8 cellular contexts compared by ENCODE assay signal in genomic region chr5:761854-762685, GRCh38. TPM values are rescaled to one million over a fixed set of nuclear protein-coding genes. Genes with fewer than 3 reads are reported as not detected.
DNase-seq lines count a peak whose midpoint lies in the region; ATAC-seq, FAIRE-seq and TF ChIP-seq lines count a peak whose summit lies in the region.
"Had no signal": no experiment of that assay in that cellular context is flagged by ENCODE, and none has a peak within 500 bp of the region (broad histone marks: within the 10 kb centered on the region; RNA-seq: fewer than 3 reads in every experiment).

No MANE protein-coding gene starts in this region.

- WGBS in pancreas, 2 donors: 77 to 88% methylated on average over 8 of the region's 8 CpGs

- no peaks in the 10 kb centered on the region for H3K27me3 ChIP-seq in Karpas-422 (ENCODE audit: low read length)
- H3K27me3 ChIP-seq in pancreas: no peaks in the 10 kb centered on the region

- H3K9me3 ChIP-seq in Karpas-422 (ENCODE audit: low read length) (no peaks in the 10 kb centered on the region), pancreas (no peaks in the 10 kb centered on the region)

- no peak overlapping the region for H3K4me2 ChIP-seq in Karpas-422 (ENCODE audit: low read depth, low read length, poor library complexity, severe bottlenecking)

- no peak overlapping the region for H3K9ac ChIP-seq in Karpas-422 (ENCODE audit: low read length)

- H3K9me2 ChIP-seq in Karpas-422 (replicated peaks; ENCODE audit: insufficient read depth, low read length): no peaks in the 10 kb centered on the region

- intact Hi-C loops in pancreas (cut with DNase I): loop anchor here in 1 of 3 donors (5.0 to 10.0 kb wide), 2 partner anchors 57 to 80 kb away; no protein-coding TSS in a partner anchor

- ATAC-seq in pancreas (no peak), GM21381 (IDR thresholded peaks at IDR 0.05; ENCODE audit: unreplicated experiment) (no peak)

- H4K20me1 ChIP-seq in Karpas-422 (ENCODE audit: insufficient read depth, low read depth, low read length): no peaks in the 10 kb centered on the region

- H2AFZ ChIP-seq in Karpas-422 (ENCODE audit: low read length): no peak overlapping the region

- H3K4me3 ChIP-seq in Karpas-422 (ENCODE audit: low read length): no peak overlapping the region
- no peak overlapping the region for H3K4me3 ChIP-seq in coronary artery
- H3K4me3 ChIP-seq in pancreas: no peak overlapping the region

- no peak overlapping the region for H3K27ac ChIP-seq in Karpas-422 (ENCODE audit: low read length)
- no peak overlapping the region for H3K27ac ChIP-seq in coronary artery
- H3K27ac ChIP-seq in pancreas: no peak overlapping the region

- FAIRE-seq in pancreas (lab: Jason Lieb, UNC): no peak

- H3K79me2 ChIP-seq in Karpas-422 (ENCODE audit: low read length): no peaks in the 10 kb centered on the region

- H3K4me1 ChIP-seq in Karpas-422 (ENCODE audit: low read length) (peaks cover 10% of the 10 kb centered on the region), pancreas (peaks cover 5 to 16% (median 7%) of the 10 kb centered on the region in 3 donors)

- H3K36me3 ChIP-seq in Karpas-422 (ENCODE audit: insufficient read depth, low read length) (no peaks in the 10 kb centered on the region), pancreas (peaks cover 0 to 7% (median 0%) of the 10 kb centered on the region in 3 donors)

- DNase-seq in DMS79 treated with DMSO at 0.1 percent for 48 hours (lab: John Stamatoyannopoulos, UW) (peak; percentile 76), Karpas-422 (peak; percentile 66), coronary artery (ENCODE audit: low spot score) (peak; percentile 76), pancreas (peak in 5 of 6 donors; percentile 14 to 70 (median 52)), A172 (ENCODE audit: low spot score) (no peak), RPMI8226 (no peak)
- DNase-seq: NCI-H1694 treated with DMSO at 0.1 percent for 48 hours had no signal

- TF ChIP-seq CTCF in coronary artery (IDR thresholded peaks at IDR 0.05) (no peak), pancreas (IDR thresholded peaks at IDR 0.05) (no peak)

RNA-seq across cellular contexts. Expression of gene ZDHHC11B, which starts 22.5 kb away (rescaled TPM):
- 0.34 and 1.5 TPM in 2 replicates for total RNA-seq in Karpas-422 (2014; rRNA removed; shearing (Covaris generic); ENCODE audit: low replicate concordance)
- total RNA-seq in pancreas: 1 to 10 TPM; 2.8 to 7.5 (median 5.0) TPM
- polyA plus RNA-seq in pancreas: 10 to 100 TPM in 1 of 2 donors, 1 to 10 TPM in 1; 6.6 to 19.9 TPM
- total RNA-seq in A172 (2014; rRNA removed; shearing (Covaris generic)): 0.26 and 2.3 TPM in 2 replicates

Comparison
In these comparisons a context has a peak if more than half of its experiments do, and no peak if none do; other contexts are left out.
1. DNase-seq: peak in DMS79 treated with DMSO at 0.1 percent for 48 hours (single experiment), Karpas-422 (single experiment), coronary artery (single experiment) and pancreas (5 of 6); none in A172 (single experiment) and RPMI8226 (single experiment).